Comparison of ENCODE assay signal across 8 cellular contexts in the genomic region with DNA sequence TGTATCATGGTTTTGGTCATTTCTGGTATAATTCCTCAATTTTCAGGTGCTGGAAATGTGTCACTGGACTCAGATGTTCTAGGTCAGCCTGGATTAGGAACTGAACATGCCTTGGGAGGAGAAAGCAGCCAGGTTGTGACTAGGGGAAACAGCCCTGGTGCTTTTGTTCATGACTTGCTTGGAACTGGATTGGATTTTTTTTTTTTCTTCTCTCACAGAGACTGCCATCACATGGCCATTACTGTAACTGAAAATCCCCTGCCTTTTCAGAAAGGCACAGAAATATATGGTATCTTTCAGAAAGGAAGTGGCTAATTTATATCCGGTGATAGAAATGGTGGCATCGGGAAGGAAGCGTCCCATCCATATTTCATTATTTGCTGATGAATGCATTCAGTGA. TPM values are rescaled to one million over a fixed set of nuclear protein-coding genes. Genes with fewer than 3 reads are reported as not detected.
A peak's percentile ranks its signal among the peaks of the same experiment; 100 is the strongest.
DNase-seq lines count a peak whose midpoint lies in the region; ATAC-seq and TF ChIP-seq lines count a peak whose summit lies in the region.

No MANE protein-coding gene starts in this region.

- peak; percentile 53 for ATAC-seq in GM21619 (IDR thresholded peaks at IDR 0.05; ENCODE audit: unreplicated experiment)

- H3K9ac ChIP-seq in OCI-LY3 (ENCODE audit: low read length) = no peak overlapping the region
- H3K9ac ChIP-seq in Karpas-422 (ENCODE audit: low read length) = no peak overlapping the region

- no peak for TF ChIP-seq POLR2A in erythroblast (IDR thresholded peaks at IDR 0.05; ENCODE audit: low read length)

- H3K9me2 ChIP-seq in Karpas-422 (replicated peaks; ENCODE audit: insufficient read depth, low read length) = no peaks in the 10 kb centered on the region

- H3K27me3 ChIP-seq in GM06990 (replicated peaks; ENCODE audit: control insufficient read depth, insufficient read depth, low read length) (no peaks in the 10 kb centered on the region), OCI-LY3 (ENCODE audit: low read depth, low read length) (no peaks in the 10 kb centered on the region), Karpas-422 (ENCODE audit: low read length) (no peaks in the 10 kb centered on the region)

- no peaks in the 10 kb centered on the region for H3K36me3 ChIP-seq in GM06990 (ENCODE audit: control insufficient read depth, insufficient read depth, low read length)
- H3K36me3 ChIP-seq in OCI-LY3 (replicated peaks; ENCODE audit: low read depth, low read length) = no peaks in the 10 kb centered on the region
- no peaks in the 10 kb centered on the region for H3K36me3 ChIP-seq in Karpas-422 (ENCODE audit: insufficient read depth, low read length)

- H3K4me3 ChIP-seq in GM06990 (replicated peaks; ENCODE audit: low read depth, low read length) = no peak overlapping the region
- H3K4me3 ChIP-seq in OCI-LY3 (ENCODE audit: low read length) = no peak overlapping the region
- H3K4me3 ChIP-seq in retinal pigment epithelial cell (ENCODE audit: low read length) = no peak overlapping the region
- no peak overlapping the region for H3K4me3 ChIP-seq in Karpas-422 (ENCODE audit: low read length)

- H4K20me1 ChIP-seq in OCI-LY3 (ENCODE audit: insufficient read depth, low read length) (peaks cover 4% of the 10 kb centered on the region; the same call in 1 of the 2 replicates), Karpas-422 (ENCODE audit: insufficient read depth, low read depth, low read length) (no peaks in the 10 kb centered on the region)

- H3K4me1 ChIP-seq in OCI-LY3 (ENCODE audit: low read length) (peaks cover 14% of the 10 kb centered on the region), Karpas-422 (ENCODE audit: low read length) (no peaks in the 10 kb centered on the region)

- peak; percentile 54 for TF ChIP-seq CTCF in GM06990 (IDR thresholded peaks at IDR 0.05; ENCODE audit: insufficient read depth, low read length, poor library complexity, severe bottlenecking)
- TF ChIP-seq CTCF in OCI-LY3 (IDR thresholded peaks at IDR 0.05; ENCODE audit: low read depth, low read length) = peak; percentile 43
- TF ChIP-seq CTCF in retinal pigment epithelial cell (conservative IDR thresholded peaks at IDR 0.05; ENCODE audit: low read depth, low read length) = peak; percentile 40

- DNase-seq in GM06990 (ENCODE audit: extremely low read depth, insufficient read length) (peak; percentile 36), erythroblast (lab: John Stamatoyannopoulos, UW) (peak; percentile 9 to 32), retinal pigment epithelial cell (ENCODE audit: low read depth) (no peak), Karpas-422 (no peak), NCI-H1105 (lab: John Stamatoyannopoulos, UW) (no peak)
- DNase-seq in activated T-cell treated with anti-CD3 and anti-CD28 coated beads, Interleukin-2, amount 50 U/mL, for 48 hours = no peak

- H2AFZ ChIP-seq in OCI-LY3 (ENCODE audit: low read depth, low read length) = no peak overlapping the region
- H2AFZ ChIP-seq in Karpas-422 (ENCODE audit: low read length) = no peak overlapping the region

- H3K4me2 ChIP-seq in OCI-LY3 (ENCODE audit: low read length) (peak overlapping the region; percentile 29), Karpas-422 (ENCODE audit: low read depth, low read length, poor library complexity, severe bottlenecking) (no peak overlapping the region)

- no peaks in the 10 kb centered on the region for H3K9me3 ChIP-seq in OCI-LY3 (ENCODE audit: insufficient read depth, low read length)
- H3K9me3 ChIP-seq in Karpas-422 (ENCODE audit: low read length) = no peaks in the 10 kb centered on the region

- H3K79me2 ChIP-seq in OCI-LY3 (ENCODE audit: low read length) (peaks cover 57% of the 10 kb centered on the region), Karpas-422 (ENCODE audit: low read length) (peaks cover 37% of the 10 kb centered on the region; the same call in 1 of the 2 replicates)

- H3K27ac ChIP-seq in OCI-LY3 (ENCODE audit: low read length) (no peak overlapping the region), Karpas-422 (ENCODE audit: low read length) (no peak overlapping the region)

RNA-seq across cellular contexts. Expression of gene SEPTIN11, which starts 34.6 kb away (rescaled TPM):
- 21.2 and 45.1 TPM in 2 replicates for total RNA-seq in Karpas-422 (2014; rRNA removed; shearing (Covaris generic); ENCODE audit: low replicate concordance)

Comparison
In these comparisons a context has a peak if more than half of its experiments do, and no peak if none do; other contexts are left out.
1. DNase-seq: peak in GM06990 (single experiment) and erythroblast (2 of 2); none in retinal pigment epithelial cell (single experiment), Karpas-422 (single experiment), activated T-cell treated with anti-CD3 and anti-CD28 coated beads, Interleukin-2, amount 50 U/mL, for 48 hours (0 of 2) and NCI-H1105 (single experiment).
2. Peak in every context shown above with its lines, with median percentiles within 50 percentile points of each other: CTCF ChIP-seq.